ENCODE assay signal across 22 cellular contexts in genomic region chr9:113573959-113574352, GRCh38.
DNase-seq lines count a peak whose midpoint lies in the region; ATAC-seq and TF ChIP-seq lines count a peak whose summit lies in the region.
"Had no signal": no experiment of that assay in that cellular context is flagged by ENCODE, and none has a peak within 500 bp of the region (broad histone marks: within the 10 kb centered on the region; RNA-seq: fewer than 3 reads in every experiment).

No MANE protein-coding gene starts in this region.

- DNase-seq in CD4-positive, CD25-positive, alpha-beta regulatory T cell, result no peak
- DNase-seq in Caco-2 (no peak), ascending aorta (ENCODE audit: low spot score in 2 of 2) (no peak), neural crest cell (ENCODE audit: low read depth, low spot score) (no peak), coronary artery (ENCODE audit: low spot score) (no peak)
- DNase-seq: activated CD4-positive, alpha-beta T cell treated with anti-CD3 and anti-CD28 coated beads, Interleukin-2, amount 50 U/mL, for 4 hours; activated T-cell treated with anti-CD3 and anti-CD28 coated beads, Interleukin-2, amount 50 U/mL, for 48 hours; C1 segment of cervical spinal cord; caudate nucleus; DMS79; hypothalamus; Kasumi-1; NCI-H774; transverse colon had no signal

- no peak overlapping the region for H3K27ac ChIP-seq in CD4-positive, CD25-positive, alpha-beta regulatory T cell (ENCODE audit: insufficient read depth, low read length, poor library complexity, severe bottlenecking)
- H3K27ac ChIP-seq in ascending aorta (peak overlapping the region; percentile 54 to 69), coronary artery (peak overlapping the region in 1 of 2 donors; percentile 33)
- H3K27ac ChIP-seq: parathyroid adenoma, transverse colon had no signal

- BruUV-seq in Caco-2 (replicated peaks; lab: Mats Ljungman, UMichigan), result no TSS peak

- no peaks in the 10 kb centered on the region for H3K27me3 ChIP-seq in CD4-positive, CD25-positive, alpha-beta regulatory T cell (ENCODE audit: control insufficient read depth, insufficient read depth, low read length)
- H3K27me3 ChIP-seq in Caco-2 (replicated peaks; ENCODE audit: control insufficient read depth, insufficient read depth, low read length) (no peaks in the 10 kb centered on the region), ascending aorta (no peaks in the 10 kb centered on the region)
- H3K27me3 ChIP-seq: transverse colon had no signal

- ATAC-seq in CD4-positive, CD25-positive, alpha-beta regulatory T cell (ENCODE audit: low read depth in 2 of 2), result no peak
- ATAC-seq in HG02973 (IDR thresholded peaks at IDR 0.05; ENCODE audit: unreplicated experiment) (no peak), GM18873 (IDR thresholded peaks at IDR 0.05; ENCODE audit: low FRiP score, unreplicated experiment) (no peak), HG03097 (IDR thresholded peaks at IDR 0.05; ENCODE audit: low FRiP score, unreplicated experiment) (no peak)
- ATAC-seq: left lobe of liver, SK-N-SH treated with all-trans-retinoic acid at 6 μM for 48 hours had no signal

- H3K4me1 ChIP-seq in CD4-positive, CD25-positive, alpha-beta regulatory T cell (ENCODE audit: control insufficient read depth, insufficient read depth, low read length, poor library complexity, severe bottlenecking), result peaks cover 18% of the 10 kb centered on the region
- H3K4me1 ChIP-seq in Caco-2 (no peaks in the 10 kb centered on the region), ascending aorta (peaks cover 21 to 54% of the 10 kb centered on the region in 2 donors)
- H3K4me1 ChIP-seq: HAP-1, parathyroid adenoma had no signal

- CTCF ChIA-PET in Caco-2 (lab: Charles Lee), result no interaction called here

- no peak overlapping the region for H3K4me3 Mint-ChIP-seq in CD4-positive, CD25-positive, alpha-beta regulatory T cell
- H3K4me3 Mint-ChIP-seq in Caco-2 (ENCODE audit: unreplicated experiment) (no peak overlapping the region), neural crest cell (no peak overlapping the region)
- H3K4me3 Mint-ChIP-seq: endodermal cell had no signal

- H3K36me3 Mint-ChIP-seq in CD4-positive, CD25-positive, alpha-beta regulatory T cell, result no peaks in the 10 kb centered on the region
- H3K36me3 Mint-ChIP-seq in Caco-2 (ENCODE audit: insufficient read depth, unreplicated experiment) (peaks cover 28% of the 10 kb centered on the region), neural crest cell (ENCODE audit: low read depth) (peaks cover 9% of the 10 kb centered on the region)

- no peaks in the 10 kb centered on the region for H3K27me3 Mint-ChIP-seq in CD4-positive, CD25-positive, alpha-beta regulatory T cell
- H3K27me3 Mint-ChIP-seq in Caco-2 (ENCODE audit: insufficient read depth, unreplicated experiment) (no peaks in the 10 kb centered on the region), neural crest cell (ENCODE audit: low read depth) (no peaks in the 10 kb centered on the region)

- H3K4me3 ChIP-seq in CD4-positive, CD25-positive, alpha-beta regulatory T cell (ENCODE audit: low read depth, low read length), result no peak overlapping the region
- H3K4me3 ChIP-seq in Caco-2 (ENCODE audit: low read depth, low read length) (no peak overlapping the region), ascending aorta (no peak overlapping the region), coronary artery (no peak overlapping the region)
- H3K4me3 ChIP-seq: HAP-1, transverse colon had no signal

- intact Hi-C loops in Caco-2 (cut with micrococcal nuclease; ENCODE audit: unreplicated experiment), result no loop called here
- intact Hi-C loops in ascending aorta (cut with DNase I), result no loop called here

- H3K36me3 ChIP-seq in CD4-positive, CD25-positive, alpha-beta regulatory T cell (ENCODE audit: control insufficient read depth, insufficient read depth, low read length), result no peaks in the 10 kb centered on the region
- H3K36me3 ChIP-seq in Caco-2 (ENCODE audit: control insufficient read depth, insufficient read depth, low read length) (no peaks in the 10 kb centered on the region), ascending aorta (no peaks in the 10 kb centered on the region)
- H3K36me3 ChIP-seq: HAP-1, transverse colon had no signal

- TF ChIP-seq CTCF in Caco-2 (IDR thresholded peaks at IDR 0.05; ENCODE audit: insufficient read depth in 1 of 2, low read depth in 1 of 2, low read length in 1 of 2, severe bottlenecking in 1 of 2, unreplicated experiment in 1 of 2), result no peak
- no peak for TF ChIP-seq CTCF in ascending aorta (IDR thresholded peaks at IDR 0.05)
- no peak for TF ChIP-seq CTCF in neural crest cell (conservative IDR thresholded peaks at IDR 0.05)
- no peak for TF ChIP-seq CTCF in coronary artery (IDR thresholded peaks at IDR 0.05)

- H3K9me3 Mint-ChIP-seq in CD4-positive, CD25-positive, alpha-beta regulatory T cell, result no peaks in the 10 kb centered on the region
- H3K9me3 Mint-ChIP-seq in Caco-2 (ENCODE audit: unreplicated experiment), result no peaks in the 10 kb centered on the region
- peaks cover 5% of the 10 kb centered on the region for H3K9me3 Mint-ChIP-seq in neural crest cell

- POLR2A ChIA-PET in Caco-2 (lab: Charles Lee), result no interaction called here

- H3K4me1 Mint-ChIP-seq in CD4-positive, CD25-positive, alpha-beta regulatory T cell, result peaks cover 0 to 50% (median 26%) of the 10 kb centered on the region in 4 donors
- no peaks in the 10 kb centered on the region for H3K4me1 Mint-ChIP-seq in Caco-2 (ENCODE audit: low read depth, unreplicated experiment)
- peaks cover 53% of the 10 kb centered on the region for H3K4me1 Mint-ChIP-seq in neural crest cell
- H3K4me1 Mint-ChIP-seq: endodermal cell had no signal

- H3K9me3 ChIP-seq in CD4-positive, CD25-positive, alpha-beta regulatory T cell (ENCODE audit: control insufficient read depth in 2 of 2, low read length in 2 of 2), result no peaks in the 10 kb centered on the region
- H3K9me3 ChIP-seq in Caco-2 (no peaks in the 10 kb centered on the region), ascending aorta (no peaks in the 10 kb centered on the region)
- H3K9me3 ChIP-seq: HAP-1, transverse colon had no signal

- peak overlapping the region in 2 of 3 donors; percentile 11 to 78 for H3K27ac Mint-ChIP-seq in CD4-positive, CD25-positive, alpha-beta regulatory T cell
- peak overlapping the region; percentile 2 for H3K27ac Mint-ChIP-seq in Caco-2 (ENCODE audit: unreplicated experiment)
- H3K27ac Mint-ChIP-seq in neural crest cell (ENCODE audit: unreplicated experiment), result peak overlapping the region; percentile 24
- H3K27ac Mint-ChIP-seq: endodermal cell had no signal
